Comparison of ENCODE assay signal across 13 cellular contexts in the genomic region with DNA sequence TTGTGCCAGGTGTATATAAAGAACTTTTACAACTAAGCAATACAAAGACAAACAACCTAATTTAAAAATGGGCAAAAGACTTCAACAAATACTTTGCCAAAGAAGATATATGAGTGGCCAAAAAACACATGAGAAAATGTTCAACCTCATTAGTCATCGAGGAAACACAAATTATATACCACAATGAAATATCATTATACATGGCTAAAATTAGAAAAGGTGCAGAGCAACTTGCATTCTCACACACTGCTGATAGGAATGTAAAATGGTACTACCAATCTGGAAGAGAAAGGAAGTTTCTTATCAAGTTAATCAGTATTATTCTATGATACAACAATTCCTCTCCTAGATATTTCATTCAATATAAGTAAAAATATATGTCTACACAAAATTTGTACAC.
"Had no signal": no experiment of that assay in that cellular context is flagged by ENCODE, and none has a peak within 500 bp of the region (broad histone marks: within the 10 kb centered on the region; RNA-seq: fewer than 3 reads in every experiment).

No MANE protein-coding gene starts in this region.

- H3K36me3 Mint-ChIP-seq: activated naive CD4-positive, alpha-beta T cell treated with anti-CD3 and anti-CD28 coated beads, Interleukin-2, amount 50 U/mL, for 24 hours; naive thymus-derived CD4-positive, alpha-beta T cell had no signal

- H3K9me3 Mint-ChIP-seq: activated naive CD4-positive, alpha-beta T cell treated with anti-CD3 and anti-CD28 coated beads, Interleukin-2, amount 50 U/mL, for 24 hours had no signal

- H3K4me3 ChIP-seq: colonic mucosa, lower lobe of right lung, thyroid gland had no signal

- DNase-seq: activated CD4-positive, alpha-beta T cell treated with anti-CD3 and anti-CD28 coated beads, Interleukin-2, amount 50 U/mL, for 4 hours; activated CD4-positive, CD25-positive, alpha-beta regulatory T cell treated with anti-CD3 and anti-CD28 coated beads, Interleukin-2, amount 50 U/mL, for 72 hours; activated T-cell treated with anti-CD3 and anti-CD28 coated beads, Interleukin-2, amount 50 U/mL, for 1 hour; amniotic stem cell; colonic mucosa; effector CD4-positive, alpha-beta T cell; hypothalamus; left cardiac atrium; lower lobe of right lung; naive thymus-derived CD4-positive, alpha-beta T cell; small intestine; thyroid gland had no signal

- H3K4me3 Mint-ChIP-seq: activated naive CD4-positive, alpha-beta T cell treated with anti-CD3 and anti-CD28 coated beads, Interleukin-2, amount 50 U/mL, for 24 hours; naive thymus-derived CD4-positive, alpha-beta T cell had no signal

- H3K4me1 Mint-ChIP-seq: activated naive CD4-positive, alpha-beta T cell treated with anti-CD3 and anti-CD28 coated beads, Interleukin-2, amount 50 U/mL, for 24 hours; naive thymus-derived CD4-positive, alpha-beta T cell had no signal

- H3K27ac Mint-ChIP-seq: activated naive CD4-positive, alpha-beta T cell treated with anti-CD3 and anti-CD28 coated beads, Interleukin-2, amount 50 U/mL, for 24 hours; naive thymus-derived CD4-positive, alpha-beta T cell had no signal
